1 cellular context compared by ENCODE assay signal in genomic region chr9:84754461-84754860, GRCh38.
TF ChIP-seq lines count a peak whose summit lies in the region.

No MANE protein-coding gene starts in this region.

TF ChIP-seq in GM12878, 131 proteins besides CTCF, POLR2A, EP300 and RAD21 (continued from another document and continues in another):
- TF ChIP-seq ZNF687 (IDR thresholded peaks at IDR 0.05): no peak; the same call in 1 of the 2 replicates
- no peak for TF ChIP-seq FOS (IDR thresholded peaks at IDR 0.05; ENCODE audit: borderline replicate concordance, extremely low read depth, insufficient read length)
- no peak for TF ChIP-seq PAX5 (IDR thresholded peaks at IDR 0.05; ENCODE audit: borderline replicate concordance, low read depth, low read length)
- no peak for TF ChIP-seq REST (IDR thresholded peaks at IDR 0.05; ENCODE audit: low read depth, low read length)
- TF ChIP-seq CUX1 (IDR thresholded peaks at IDR 0.05; ENCODE audit: insufficient replicate concordance, low read depth, low read length): no peak
- no peak for TF ChIP-seq NR2F1 (conservative IDR thresholded peaks at IDR 0.05)
- no peak for TF ChIP-seq ESRRA (IDR thresholded peaks at IDR 0.05; ENCODE audit: low read length)
- TF ChIP-seq MTA2 (IDR thresholded peaks at IDR 0.05; ENCODE audit: low read depth): peak; percentile 18; the same call in 1 of the 2 replicates
- TF ChIP-seq FOXM1 (IDR thresholded peaks at IDR 0.05; ENCODE audit: low read depth, low read length): no peak
- no peak for TF ChIP-seq ZBTB4 (CRISPR knock-in tag; IDR thresholded peaks at IDR 0.05)
- no peak for TF ChIP-seq IRF3 (IDR thresholded peaks at IDR 0.05)
- TF ChIP-seq SIN3A (IDR thresholded peaks at IDR 0.05; ENCODE audit: low read depth, low read length): no peak
- no peak for TF ChIP-seq ZNF592 (IDR thresholded peaks at IDR 0.05)
- no peak for TF ChIP-seq USF2 (IDR thresholded peaks at IDR 0.05; ENCODE audit: borderline replicate concordance, low read depth, low read length)
- TF ChIP-seq MEF2A (IDR thresholded peaks at IDR 0.05; ENCODE audit: insufficient read depth, low read depth, low read length): 0 out of 2 replicates have a peak, but pooled peaks have one; percentile 23
- no peak for TF ChIP-seq SRF (IDR thresholded peaks at IDR 0.05; ENCODE audit: low read depth in 2 of 2, low read length in 2 of 2)
- TF ChIP-seq ETV6 (conservative IDR thresholded peaks at IDR 0.05 in 1 of 2, IDR thresholded peaks at IDR 0.05 in 1 of 2; ENCODE audit: borderline replicate concordance in 1 of 2, low read depth in 1 of 2): no peak
- no peak for TF ChIP-seq CHD2 (IDR thresholded peaks at IDR 0.05; ENCODE audit: borderline replicate concordance, low read depth, low read length)
- no peak for TF ChIP-seq HDAC2 (IDR thresholded peaks at IDR 0.05)
- TF ChIP-seq YY1 (IDR thresholded peaks at IDR 0.05; ENCODE audit: low read depth, low read length): no peak
- TF ChIP-seq SMAD5 (IDR thresholded peaks at IDR 0.05; ENCODE audit: low read depth): no peak
- no peak for TF ChIP-seq PBX3 (IDR thresholded peaks at IDR 0.05; ENCODE audit: insufficient replicate concordance, low read depth, low read length)
- TF ChIP-seq POU2F2 (IDR thresholded peaks at IDR 0.05; ENCODE audit: borderline replicate concordance, low read depth, low read length): no peak
- TF ChIP-seq SUZ12 (IDR thresholded peaks at IDR 0.05; ENCODE audit: unreplicated experiment): no peak
- TF ChIP-seq NRF1 (conservative IDR thresholded peaks at IDR 0.05; ENCODE audit: low read depth, low read length): no peak
- TF ChIP-seq STAT3 (IDR thresholded peaks at IDR 0.05; ENCODE audit: low read depth, low read length): no peak
- TF ChIP-seq IKZF1 (conservative IDR thresholded peaks at IDR 0.05): peak; percentile 49
- TF ChIP-seq IKZF2 (IDR thresholded peaks at IDR 0.05): peak in 1 of 2 experiments; percentile 24; a peak in 2 of 4 replicates
- no peak for TF ChIP-seq KAT2A (conservative IDR thresholded peaks at IDR 0.05; ENCODE audit: control insufficient read depth, low read depth, low read length)
